ENCODE assay signal across 11 cellular contexts in genomic region chr12:50212071-50212467, GRCh38. TPM values are rescaled to one million over a fixed set of nuclear protein-coding genes. Genes with fewer than 3 reads are reported as not detected.
DNase-seq lines count a peak whose midpoint lies in the region; ATAC-seq and TF ChIP-seq lines count a peak whose summit lies in the region.
"Had no signal": no experiment of that assay in that cellular context is flagged by ENCODE, and none has a peak within 500 bp of the region (broad histone marks: within the 10 kb centered on the region; RNA-seq: fewer than 3 reads in every experiment).

No MANE protein-coding gene starts in this region.

- H3K27me3 Mint-ChIP-seq in endodermal cell (ENCODE audit: insufficient read depth), result no peaks in the 10 kb centered on the region

- no peak for TF ChIP-seq POLR2A in HCT116 (IDR thresholded peaks at IDR 0.05; ENCODE audit: borderline replicate concordance, extremely low read depth, insufficient read depth, insufficient read length)
- no peak for TF ChIP-seq POLR2A in gastrocnemius medialis (IDR thresholded peaks at IDR 0.05)

- peaks cover 85% of the 10 kb centered on the region for H3K79me2 ChIP-seq in HCT116 (ENCODE audit: insufficient read depth, low read length)
- peaks cover 100% of the 10 kb centered on the region for H3K79me2 ChIP-seq in SK-N-SH (ENCODE audit: insufficient read depth)

- H3K9me2 ChIP-seq in HCT116 (ENCODE audit: insufficient read depth) (no peaks in the 10 kb centered on the region), SK-N-SH (no peaks in the 10 kb centered on the region)

- H3K4me3 ChIP-seq in HCT116 (replicated peaks in 1 of 2; ENCODE audit: low read depth in 1 of 2, low read length in 2 of 2) (no peak overlapping the region), SK-N-SH (ENCODE audit: low read depth in 2 of 2, low read length in 1 of 2) (no peak overlapping the region), endodermal cell (ENCODE audit: low read length) (no peak overlapping the region), gastrocnemius medialis (no peak overlapping the region)
- H3K4me3 ChIP-seq: cardiac muscle cell, ovary had no signal

- RAD21 ChIA-PET in HCT116 (lab: Charles Lee; ENCODE audit: low non-redundant PET in 1 of 2, low total read pairs in 2 of 2, uncharacterized antibody in 2 of 2, unreplicated experiment in 2 of 2), result no interaction called here

- H3F3A ChIP-seq in SK-N-SH (replicated peaks; ENCODE audit: insufficient read depth), result peaks cover 55% of the 10 kb centered on the region

- no peaks in the 10 kb centered on the region for H4K20me1 ChIP-seq in HCT116 (ENCODE audit: insufficient read depth)
- H4K20me1 ChIP-seq in SK-N-SH (ENCODE audit: insufficient read depth), result peaks cover 8% of the 10 kb centered on the region

- H2AFZ ChIP-seq in HCT116 (ENCODE audit: low read depth, low read length, poor library complexity, severe bottlenecking), result no peak overlapping the region
- H2AFZ ChIP-seq in SK-N-SH (ENCODE audit: low read depth), result peak overlapping the region; percentile 25; the same call in 1 of the 2 replicates

- intact Hi-C loops in HCT116 (cut with micrococcal nuclease), result no loop called here
- intact Hi-C loops in gastrocnemius medialis (cut with DNase I; ENCODE audit: low total_unique reads), result no loop called here

- peaks cover 9% of the 10 kb centered on the region for H3K4me1 Mint-ChIP-seq in endodermal cell

- no TSS peak for BruUV-seq in HCT116 (replicated peaks; lab: Mats Ljungman, UMichigan)

- TF ChIP-seq RAD21 in HCT116 (IDR thresholded peaks at IDR 0.05; ENCODE audit: low read depth), result no peak
- no peak for TF ChIP-seq RAD21 in SK-N-SH (IDR thresholded peaks at IDR 0.05; ENCODE audit: low read length)

- CTCF ChIA-PET in HCT116 (lab: Charles Lee), result no interaction called here
- CTCF ChIA-PET in SK-N-SH (lab: Yijun Ruan, JAX), result interaction anchor here (0.9 to 1.5 kb wide), 4 partner anchors 11 to 137 kb away, joined by 3 read pairs; no protein-coding TSS in a partner anchor

- DNase-seq in HCT116 (ENCODE audit: low read depth, low spot score) (no peak), SK-N-SH (no peak), endodermal cell (no peak), gastrocnemius medialis (no peak), UCSD-AML1 (lab: John Stamatoyannopoulos, UW; ENCODE audit: unreplicated experiment) (no peak), activated gamma-delta T cell treated with Interleukin-2 at 50 U/mL for 16 hours (no peak)
- DNase-seq: NCI-H1417, ovary had no signal

- peak overlapping the region; percentile 24; the same call in 1 of the 2 replicates for H3K9ac ChIP-seq in HCT116 (ENCODE audit: low read length)
- H3K9ac ChIP-seq in SK-N-SH, result peak overlapping the region; percentile 47; the same call in 1 of the 2 replicates
- H3K9ac ChIP-seq in endodermal cell (ENCODE audit: extremely low read depth, low read length, poor library complexity, severe bottlenecking), result no peak overlapping the region

- H3K36me3 ChIP-seq in HCT116 (ENCODE audit: control insufficient read depth in 1 of 2, insufficient read depth in 2 of 2, low read length in 2 of 2) (peaks cover 0 to 14% of the 10 kb centered on the region in 2 experiments; a peak in 1 of 4 replicates), SK-N-SH (replicated peaks in 1 of 2; ENCODE audit: control insufficient read depth in 1 of 2, insufficient read depth in 2 of 2, low read length in 1 of 2) (peaks cover 3 to 53% of the 10 kb centered on the region in 2 experiments), endodermal cell (ENCODE audit: control insufficient read depth, insufficient read depth, low read length) (peaks cover 11% of the 10 kb centered on the region), gastrocnemius medialis (no peaks in the 10 kb centered on the region)
- H3K36me3 ChIP-seq: cardiac muscle cell, ovary had no signal

- no peaks in the 10 kb centered on the region for H3K9me3 Mint-ChIP-seq in endodermal cell

- no peak for ATAC-seq in HCT116
- no peak for ATAC-seq in gastrocnemius medialis
- ATAC-seq in HG03039 (IDR thresholded peaks at IDR 0.05; ENCODE audit: unreplicated experiment), result no peak
- no peak for ATAC-seq in GM21619 (IDR thresholded peaks at IDR 0.05; ENCODE audit: unreplicated experiment)

- TF ChIP-seq CTCF in HCT116 (IDR thresholded peaks at IDR 0.05 in 2 of 3, conservative IDR thresholded peaks at IDR 0.05 in 1 of 3; ENCODE audit: borderline replicate concordance in 1 of 3, insufficient read depth in 1 of 3, low read depth in 2 of 3, low read length in 2 of 3) (0 out of 6 replicates have a peak, but pooled peaks of 1 of the 3 experiments have one; percentile 1), SK-N-SH (IDR thresholded peaks at IDR 0.05) (no peak), endodermal cell (conservative IDR thresholded peaks at IDR 0.05) (no peak), gastrocnemius medialis (IDR thresholded peaks at IDR 0.05 in 4 of 5, conservative IDR thresholded peaks at IDR 0.05 in 1 of 5) (no peak)

- 57% methylated on average over 2 of the region's 2 CpGs for WGBS in SK-N-SH (ENCODE audit: low lambda C conversion rate)
- 100% methylated on average over 1 to 2 of the region's 2 CpGs for WGBS in endodermal cell (ENCODE audit: insufficient coverage in 1 of 2, insufficient read length in 1 of 2), 2 experiments

- H3K4me3 Mint-ChIP-seq in endodermal cell, result no peak overlapping the region

- in situ Hi-C loops in gastrocnemius medialis (cut with MboI; ENCODE audit: low sequenced_read_pairs in 4 of 4), result loop anchor here in 1 of 4 donors (10.0 kb wide), 1 partner anchor 73 kb away; the partner anchor contains the start of gene LIMA1

- peak overlapping the region; percentile 32 for H3K27ac Mint-ChIP-seq in endodermal cell

- peaks cover 15 to 77% of the 10 kb centered on the region in 2 experiments for H3K4me1 ChIP-seq in HCT116 (ENCODE audit: control insufficient read depth in 1 of 2, insufficient read depth in 2 of 2, low read length in 2 of 2)
- H3K4me1 ChIP-seq in SK-N-SH (ENCODE audit: control insufficient read depth in 1 of 2, insufficient read depth in 2 of 2, low read depth in 1 of 2, low read length in 1 of 2), result peaks cover 2 to 20% of the 10 kb centered on the region in 2 experiments; a peak in 2 of 4 replicates
- H3K4me1 ChIP-seq in endodermal cell (ENCODE audit: control insufficient read depth, insufficient read depth, low read length), result no peaks in the 10 kb centered on the region
- peaks cover 0 to 8% of the 10 kb centered on the region in 2 donors for H3K4me1 ChIP-seq in gastrocnemius medialis

- H3K27ac ChIP-seq in HCT116 (ENCODE audit: low read depth, low read length) (no peak overlapping the region), SK-N-SH (ENCODE audit: low read depth in 2 of 2, low read length in 1 of 2) (peak overlapping the region; percentile 77 to 81; a peak in 3 of 4 replicates), endodermal cell (ENCODE audit: low read depth, low read length) (no peak overlapping the region), gastrocnemius medialis (peak overlapping the region; percentile 30 to 75 (median 60))
- H3K27ac ChIP-seq: cardiac muscle cell, ovary had no signal

- TF ChIP-seq EP300 in SK-N-SH (IDR thresholded peaks at IDR 0.05; ENCODE audit: borderline replicate concordance in 1 of 2, low read depth in 1 of 2, low read length in 1 of 2), result no peak

- peak overlapping the region; percentile 25 for H3K4me2 ChIP-seq in HCT116 (ENCODE audit: low read length)
- peak overlapping the region; percentile 56 for H3K4me2 ChIP-seq in SK-N-SH

- H3K9me3 ChIP-seq in HCT116 (ENCODE audit: control insufficient read depth in 1 of 2, insufficient read depth in 1 of 2, low read depth in 1 of 2, low read length in 2 of 2) (no peaks in the 10 kb centered on the region), SK-N-SH (no peaks in the 10 kb centered on the region), endodermal cell (ENCODE audit: control insufficient read depth, low read length) (no peaks in the 10 kb centered on the region), gastrocnemius medialis (no peaks in the 10 kb centered on the region)
- H3K9me3 ChIP-seq: ovary had no signal

- POLR2A ChIA-PET in HCT116 (lab: Charles Lee) (interaction anchor here (0.9 kb wide), 1 partner anchor 10 kb away, joined by 3 read pairs; no protein-coding TSS in a partner anchor), SK-N-SH (lab: Yijun Ruan, JAX) (interaction anchor here (0.5 kb wide), 1 partner anchor 59 kb away, joined by 3 read pairs; no protein-coding TSS in a partner anchor)

- H3K36me3 Mint-ChIP-seq in endodermal cell (ENCODE audit: low read depth), result peaks cover 9% of the 10 kb centered on the region

- H3K27me3 ChIP-seq in HCT116 (ENCODE audit: insufficient read depth, low read length) (no peaks in the 10 kb centered on the region), SK-N-SH (ENCODE audit: insufficient read depth) (no peaks in the 10 kb centered on the region), endodermal cell (ENCODE audit: control insufficient read depth, insufficient read depth, low read length, poor library complexity, severe bottlenecking) (no peaks in the 10 kb centered on the region), gastrocnemius medialis (no peaks in the 10 kb centered on the region)
- H3K27me3 ChIP-seq: cardiac muscle cell, ovary had no signal

TF ChIP-seq in HCT116, 20 proteins besides CTCF, POLR2A, EP300 and RAD21 (continues in another document):
- no peak for TF ChIP-seq ELF1 (IDR thresholded peaks at IDR 0.05; ENCODE audit: borderline replicate concordance, low read depth)
- no peak for TF ChIP-seq FOSL1 (IDR thresholded peaks at IDR 0.05; ENCODE audit: low read depth)
- no peak for TF ChIP-seq ZFX (IDR thresholded peaks at IDR 0.05)
- TF ChIP-seq EZH2 (IDR thresholded peaks at IDR 0.05), result no peak
- TF ChIP-seq MAX (IDR thresholded peaks at IDR 0.05), result no peak
- no peak for TF ChIP-seq SIN3A (IDR thresholded peaks at IDR 0.05; ENCODE audit: low read depth)

TF ChIP-seq in SK-N-SH, 30 proteins besides CTCF, POLR2A, EP300 and RAD21:
- TF ChIP-seq RXRA (IDR thresholded peaks at IDR 0.05; ENCODE audit: borderline replicate concordance, low read depth) (no peak), MEF2A (IDR thresholded peaks at IDR 0.05; ENCODE audit: borderline replicate concordance, low read depth) (no peak), GABPA (IDR thresholded peaks at IDR 0.05; ENCODE audit: low read depth) (no peak), SIN3A (IDR thresholded peaks at IDR 0.05; ENCODE audit: borderline replicate concordance, low read depth, low read length) (no peak), ELF1 (IDR thresholded peaks at IDR 0.05) (no peak), MAX (IDR thresholded peaks at IDR 0.05; ENCODE audit: low read depth) (no peak)
TF ChIP-seq in SK-N-SH: peak in this region for 0.

RNA-seq across cellular contexts. Expression of gene CERS5, which starts 44.9 kb away (rescaled TPM):
- total RNA-seq in HCT116 (2021; ENCODE audit: unreplicated experiment), result 33.4 TPM
- polyA plus RNA-seq in HCT116 (2012), result 30.0 and 31.0 TPM in 2 replicates
- polyA plus RNA-seq in SK-N-SH (2012; rRNA removed), result 56.9 and 68.3 TPM in 2 replicates
- polyA plus RNA-seq in SK-N-SH (2012; cell fraction: cytosol; rRNA removed), result 53.7 and 58.9 TPM in 2 replicates
- polyA plus RNA-seq in SK-N-SH (2012; cell fraction: nucleus; rRNA removed), result 123 and 155 TPM in 2 replicates
- 10 to 100 TPM; 59.7 to 65.5 TPM for total RNA-seq in endodermal cell
- 46.4 TPM for polyA plus RNA-seq in endodermal cell (2013, experiment 1 of 2)
- 46.9 TPM for polyA plus RNA-seq in endodermal cell (2013, experiment 2 of 2)
- 1 to 10 TPM; 5.4 to 9.2 (median 7.3) TPM for total RNA-seq in gastrocnemius medialis

Comparison
In these comparisons a context has a peak if more than half of its experiments do, and no peak if none do; other contexts are left out.
1. H3K27ac ChIP-seq: peak in SK-N-SH (2 of 2) and gastrocnemius medialis (4 of 4); none in HCT116 (single experiment) and endodermal cell (single experiment).